In genomic region chr2:141035846-141036420, GRCh38 we compare ENCODE assay signal across 24 cellular contexts.
"Had no signal": no experiment of that assay in that cellular context is flagged by ENCODE, and none has a peak within 500 bp of the region (broad histone marks: within the 10 kb centered on the region; RNA-seq: fewer than 3 reads in every experiment).

No MANE protein-coding gene starts in this region.

- H3K27me3 Mint-ChIP-seq: activated naive CD4-positive, alpha-beta T cell treated with anti-CD3 and anti-CD28 coated beads, Interleukin-2, amount 50 U/mL, for 24 hours; activated T-cell treated with anti-CD3 and anti-CD28 coated beads, Interleukin-2, amount 50 U/mL, for 24 hours; central memory CD8-positive, alpha-beta T cell had no signal

- DNase-seq: activated CD4-positive, alpha-beta T cell treated with anti-CD3 and anti-CD28 coated beads for 48 hours; activated CD4-positive, alpha-beta T cell treated with anti-CD3 and anti-CD28 coated beads, Interleukin-2, amount 50 U/mL, for 4 hours; activated CD4-positive, CD25-positive, alpha-beta regulatory T cell treated with anti-CD3 and anti-CD28 coated beads, Interleukin-2, amount 50 U/mL, for 72 hours; activated CD8-positive, alpha-beta T cell treated with anti-CD3 and anti-CD28 coated beads, Interleukin-2, amount 10 ng/mL, durations not matched to agents 7 days and 5 days; activated effector memory CD4-positive, alpha-beta T cell treated with Interleukin-2 at 50 U/mL for 16 hours; activated naive CD4-positive, alpha-beta T cell; activated T-cell treated with anti-CD3 and anti-CD28 coated beads, Interleukin-2, amount 50 U/mL, for 24 hours; amniotic stem cell; body of pancreas; NCI-H1092; NCI-H1417; NCI-H2029; NCI-H510A treated with DMSO at 0.1 percent for 48 hours; NCI-H69; Peyer's patch; SHP77 had no signal

- H3K27me3 ChIP-seq: ascending aorta, body of pancreas, Peyer's patch, SJSA1 had no signal

- H3K4me3 Mint-ChIP-seq: activated CD8-positive, alpha-beta T cell treated with anti-CD3 and anti-CD28 coated beads, Interleukin-2, amount 10 ng/mL, durations not matched to agents 7 days and 5 days; activated naive CD4-positive, alpha-beta T cell treated with anti-CD3 and anti-CD28 coated beads, Interleukin-2, amount 50 U/mL, for 24 hours; activated T-cell treated with anti-CD3 and anti-CD28 coated beads, Interleukin-2, amount 50 U/mL, for 24 hours; activated T-helper 1 cell treated with anti-CD3 and anti-CD28 coated beads, Interleukin-12 subunit alpha, Interleukin-12 subunit beta, Interleukin-2, Interleukin-4 antibody, amounts not matched to agents 30 ng/mL and 10 ng/mL and 1 ng/mL, durations not matched to agents 14 hours and 24 hours and 36 hours; central memory CD8-positive, alpha-beta T cell; T-helper 1 cell treated with Interleukin-12 subunit alpha and Interleukin-12 subunit beta and Interleukin-4 antibody, amounts not matched to agents 30 μg/mL and 1 μg/mL, for 36 hours had no signal

- H3K4me1 Mint-ChIP-seq: activated naive CD4-positive, alpha-beta T cell treated with anti-CD3 and anti-CD28 coated beads, Interleukin-2, amount 50 U/mL, for 24 hours; central memory CD8-positive, alpha-beta T cell had no signal

- H3K36me3 Mint-ChIP-seq: activated naive CD4-positive, alpha-beta T cell treated with anti-CD3 and anti-CD28 coated beads, Interleukin-2, amount 50 U/mL, for 24 hours had no signal

- H3K4me1 ChIP-seq: ascending aorta, body of pancreas, Peyer's patch, SJSA1 had no signal

- H3K9ac ChIP-seq: KMS-11 had no signal

- H3K27ac Mint-ChIP-seq: activated CD8-positive, alpha-beta T cell treated with anti-CD3 and anti-CD28 coated beads, Interleukin-2, amount 10 ng/mL, durations not matched to agents 7 days and 5 days; activated naive CD4-positive, alpha-beta T cell treated with anti-CD3 and anti-CD28 coated beads, Interleukin-2, amount 50 U/mL, for 24 hours; activated T-cell treated with anti-CD3 and anti-CD28 coated beads, Interleukin-2, amount 50 U/mL, for 24 hours; activated T-helper 1 cell treated with anti-CD3 and anti-CD28 coated beads, Interleukin-12 subunit alpha, Interleukin-12 subunit beta, Interleukin-2, Interleukin-4 antibody, amounts not matched to agents 30 ng/mL and 10 ng/mL and 1 ng/mL, durations not matched to agents 14 hours and 24 hours and 36 hours; T-helper 1 cell treated with Interleukin-12 subunit alpha and Interleukin-12 subunit beta and Interleukin-4 antibody, amounts not matched to agents 30 μg/mL and 1 μg/mL, for 36 hours had no signal

- H3K9me3 Mint-ChIP-seq: activated naive CD4-positive, alpha-beta T cell treated with anti-CD3 and anti-CD28 coated beads, Interleukin-2, amount 50 U/mL, for 24 hours; activated T-helper 1 cell treated with anti-CD3 and anti-CD28 coated beads, Interleukin-12 subunit alpha, Interleukin-12 subunit beta, Interleukin-2, Interleukin-4 antibody, amounts not matched to agents 30 ng/mL and 10 ng/mL and 1 ng/mL, durations not matched to agents 14 hours and 24 hours and 36 hours had no signal

- H3K4me3 ChIP-seq: ascending aorta, body of pancreas, Peyer's patch, SJSA1 had no signal

- ATAC-seq: activated CD8-positive, alpha-beta T cell treated with anti-CD3 and anti-CD28 coated beads, Interleukin-2, amount 10 ng/mL, durations not matched to agents 7 days and 5 days; body of pancreas; SK-N-SH treated with all-trans-retinoic acid at 6 μM for 48 hours had no signal

- H3K36me3 ChIP-seq: ascending aorta, Peyer's patch, SJSA1 had no signal

- H3K27ac ChIP-seq: ascending aorta, body of pancreas, KMS-11, Peyer's patch, SJSA1 had no signal

- H3K9me3 ChIP-seq: ascending aorta, Peyer's patch, SJSA1 had no signal

- H3K4me2 ChIP-seq: KMS-11 had no signal
